Comparison of ENCODE assay signal across 8 cellular contexts in genomic region chr18:24138884-24139616, GRCh38. TPM values are rescaled to one million over a fixed set of nuclear protein-coding genes. Genes with fewer than 3 reads are reported as not detected.
A peak's percentile ranks its signal among the peaks of the same experiment; 100 is the strongest.
DNase-seq lines count a peak whose midpoint lies in the region; ATAC-seq and TF ChIP-seq lines count a peak whose summit lies in the region.

TSS of gene CABYR (plus strand) at chr18:24139062. CDS start at chr18:24143115, 4,053 bp downstream.

- H3K36me3 ChIP-seq in lower lobe of right lung, result no peaks in the 10 kb centered on the region

- intact Hi-C loops in lower lobe of right lung (cut with DNase I), result no loop called here

- H3K4me3 ChIP-seq in lower lobe of right lung, result peak within 1 kb of the TSS; percentile 55

- H3K4me1 ChIP-seq in lower lobe of right lung, result peaks cover 9% of the 10 kb centered on the region

- no peaks in the 10 kb centered on the region for H3K9me3 ChIP-seq in lower lobe of right lung

- peak; percentile 94 for ATAC-seq in GM18498 (IDR thresholded peaks at IDR 0.05; ENCODE audit: unreplicated experiment)
- ATAC-seq in HG02852 (IDR thresholded peaks at IDR 0.05; ENCODE audit: unreplicated experiment), result peak; percentile 91
- peak; percentile 90 for ATAC-seq in lower lobe of right lung

- peaks cover 9% of the 10 kb centered on the region for H3K27me3 ChIP-seq in lower lobe of right lung (ENCODE audit: low read depth)

- no peak within 1 kb of the TSS for H3K27ac ChIP-seq in lower lobe of right lung

- DNase-seq in NCI-H2227 (lab: John Stamatoyannopoulos, UW; ENCODE audit: unreplicated experiment) (peak; percentile 98), lower lobe of right lung (peak; percentile 74), KBM-7 (no peak)
- peak; percentile 83 for DNase-seq in activated CD8-positive, alpha-beta memory T cell treated with anti-CD3 and anti-CD28 coated beads for 24 hours
- peak; percentile 79 for DNase-seq in effector CD8-positive, alpha-beta T cell (lab: John Stamatoyannopoulos, UW)
- DNase-seq in stimulated activated CD4-positive, alpha-beta T cell treated with anti-CD3 and anti-CD28 coated beads, Interleukin-4, amount 100 ng/mL, for 4 hours, result peak; percentile 70

- no peak for TF ChIP-seq CTCF in lower lobe of right lung (IDR thresholded peaks at IDR 0.05)

- in situ Hi-C loops in KBM-7 (cut with MboI; ENCODE audit: low pct_unique_long_range_greater_than_20kb, low sequenced_read_pairs), result no loop called here

RNA-seq across cellular contexts. Expression of gene CABYR, which starts in this region (rescaled TPM):
- 1.2 TPM for total RNA-seq in lower lobe of right lung
